In genomic region chr1:76425843-76426145, GRCh38 we compare ENCODE assay signal across 1 cellular context.
A peak's percentile ranks its signal among the peaks of the same experiment; 100 is the strongest.
TF ChIP-seq lines count a peak whose summit lies in the region.

No MANE protein-coding gene starts in this region.

TF ChIP-seq in IMR-90, 13 proteins besides CTCF, POLR2A, EP300 and RAD21:
- no peak for TF ChIP-seq MAZ (IDR thresholded peaks at IDR 0.05; ENCODE audit: borderline replicate concordance, low read depth, low read length)
- no peak for TF ChIP-seq ELK1 (IDR thresholded peaks at IDR 0.05; ENCODE audit: borderline replicate concordance, low read depth, low read length)
- TF ChIP-seq NFE2L2 (IDR thresholded peaks at IDR 0.05; ENCODE audit: low read depth, low read length) = no peak
- no peak for TF ChIP-seq USF2 (IDR thresholded peaks at IDR 0.05; ENCODE audit: low read depth, low read length)
- TF ChIP-seq FOS (IDR thresholded peaks at IDR 0.05; ENCODE audit: low read depth, low read length) = peak; percentile 9; the same call in 1 of the 2 replicates
- no peak for TF ChIP-seq BHLHE40 (IDR thresholded peaks at IDR 0.05; ENCODE audit: low read depth, low read length)
- TF ChIP-seq MXI1 (IDR thresholded peaks at IDR 0.05; ENCODE audit: borderline replicate concordance, low read depth, low read length) = no peak
- peak; percentile 48; the same call in 1 of the 2 replicates for TF ChIP-seq CEBPB (IDR thresholded peaks at IDR 0.05; ENCODE audit: low read depth, low read length)
- no peak for TF ChIP-seq RCOR1 (IDR thresholded peaks at IDR 0.05; ENCODE audit: insufficient replicate concordance, low read length)
